ENCODE assay signal across 27 cellular contexts in genomic region chr3:79337798-79338197, GRCh38.
"Had no signal": no experiment of that assay in that cellular context is flagged by ENCODE, and none has a peak within 500 bp of the region (broad histone marks: within the 10 kb centered on the region; RNA-seq: fewer than 3 reads in every experiment).

No MANE protein-coding gene starts in this region.

- H3K4me1 ChIP-seq: ascending aorta, breast epithelium, colonic mucosa, gastrocnemius medialis had no signal

- H3K4me3 ChIP-seq: ascending aorta, breast epithelium, cardiac muscle cell, colonic mucosa, gastrocnemius medialis had no signal

- H3K27ac ChIP-seq: ascending aorta, breast epithelium, cardiac muscle cell, colonic mucosa, gastrocnemius medialis had no signal

- H3K9me3 ChIP-seq: ascending aorta, breast epithelium, colonic mucosa, gastrocnemius medialis had no signal

- DNase-seq: activated CD4-positive, alpha-beta memory T cell treated with anti-CD3 and anti-CD28 coated beads for 36 hours; activated CD4-positive, alpha-beta T cell treated with anti-CD3 and anti-CD28 coated beads for 36 hours; activated CD4-positive, alpha-beta T cell treated with anti-CD3 and anti-CD28 coated beads, Interleukin-2, amount 10 ng/mL, durations not matched to agents 24 days and 14 days; activated CD4-positive, CD25-positive, alpha-beta regulatory T cell; activated CD4-positive, CD25-positive, alpha-beta regulatory T cell treated with anti-CD3 and anti-CD28 coated beads, Interleukin-2, amount 50 U/mL, for 72 hours; activated CD8-positive, alpha-beta memory T cell treated with anti-CD3 and anti-CD28 coated beads, Interleukin-2, amount 10 ng/mL, durations not matched to agents 7 days and 5 days; activated CD8-positive, alpha-beta memory T cell treated with anti-CD3 and anti-CD28 coated beads, Interleukin-2, amount 50 U/mL, for 4 hours; activated CD8-positive, alpha-beta T cell treated with anti-CD3 and anti-CD28 coated beads, Interleukin-2, amount 10 ng/mL, durations not matched to agents 7 days and 5 days; activated effector memory CD4-positive, alpha-beta T cell treated with anti-CD3 and anti-CD28 coated beads, Interleukin-2, amount 50 U/mL, for 16 hours; activated naive CD4-positive, alpha-beta T cell treated with anti-CD3 and anti-CD28 coated beads for 36 hours; activated naive CD8-positive, alpha-beta T cell treated with anti-CD3 and anti-CD28 coated beads, Interleukin-2, amount 10 ng/mL, durations not matched to agents 7 days and 5 days; activated T-cell treated with anti-CD3 and anti-CD28 coated beads, Interleukin-2, amount 50 U/mL, for 1 hour; activated T-cell treated with anti-CD3 and anti-CD28 coated beads, Interleukin-2, amount 50 U/mL, for 48 hours; central memory CD4-positive, alpha-beta T cell; cerebellar nuclear complex; colonic mucosa; effector CD8-positive, alpha-beta T cell; foreskin fibroblast; gastrocnemius medialis; glutamatergic neuron; T-helper 1 cell; T-helper 17 cell had no signal

- H3K27me3 ChIP-seq: ascending aorta, breast epithelium, cardiac muscle cell, colonic mucosa, gastrocnemius medialis had no signal

- H3K36me3 ChIP-seq: ascending aorta, breast epithelium, cardiac muscle cell, colonic mucosa, gastrocnemius medialis had no signal

- ATAC-seq: activated CD4-positive, alpha-beta T cell treated with anti-CD3 and anti-CD28 coated beads for 36 hours; activated CD8-positive, alpha-beta memory T cell treated with anti-CD3 and anti-CD28 coated beads, Interleukin-2, amount 10 ng/mL, durations not matched to agents 7 days and 5 days; activated CD8-positive, alpha-beta T cell treated with anti-CD3 and anti-CD28 coated beads, Interleukin-2, amount 10 ng/mL, durations not matched to agents 7 days and 5 days; activated naive CD4-positive, alpha-beta T cell treated with anti-CD3 and anti-CD28 coated beads, Interleukin-2, amount 50 U/mL, for 72 hours; esophagus mucosa; gastrocnemius medialis; T-helper 17 cell had no signal
